ENCODE assay signal across 14 cellular contexts in genomic region chr19:38452430-38453366, GRCh38. TPM values are rescaled to one million over a fixed set of nuclear protein-coding genes. Genes with fewer than 3 reads are reported as not detected.
A peak's percentile ranks its signal among the peaks of the same experiment; 100 is the strongest.
DNase-seq lines count a peak whose midpoint lies in the region; ATAC-seq and TF ChIP-seq lines count a peak whose summit lies in the region.
"Had no signal": no experiment of that assay in that cellular context is flagged by ENCODE, and none has a peak within 500 bp of the region (broad histone marks: within the 10 kb centered on the region; RNA-seq: fewer than 3 reads in every experiment).

No MANE protein-coding gene starts in this region.

- peaks cover 5% of the 10 kb centered on the region for H3K27me3 Mint-ChIP-seq in glutamatergic neuron (ENCODE audit: unreplicated experiment)

- no peak overlapping the region for H3K4me3 Mint-ChIP-seq in glutamatergic neuron (ENCODE audit: unreplicated experiment)

- peaks cover 23% of the 10 kb centered on the region for H3K36me3 Mint-ChIP-seq in glutamatergic neuron (ENCODE audit: unreplicated experiment)

- H3K4me1 Mint-ChIP-seq in glutamatergic neuron (ENCODE audit: low read depth, unreplicated experiment), result no peaks in the 10 kb centered on the region

- ATAC-seq in right cardiac atrium (peak in 1 of 2 donors; percentile 30), GM19455 (IDR thresholded peaks at IDR 0.05; ENCODE audit: unreplicated experiment) (no peak)
- ATAC-seq: left lobe of liver had no signal

- H3K36me3 ChIP-seq in left ventricle myocardium inferior (no peaks in the 10 kb centered on the region), testis (ENCODE audit: low read depth, missing control alignments) (no peaks in the 10 kb centered on the region), adrenal gland (replicated peaks in 1 of 2) (no peaks in the 10 kb centered on the region)
- H3K36me3 ChIP-seq: brain microvascular endothelial cell, esophagus muscularis mucosa had no signal

- H3K27ac ChIP-seq in right cardiac atrium (ENCODE audit: low read length) (no peak overlapping the region), left ventricle myocardium inferior (replicated peaks) (no peak overlapping the region), testis (no peak overlapping the region), adrenal gland (no peak overlapping the region)
- H3K27ac ChIP-seq: brain microvascular endothelial cell, esophagus muscularis mucosa, parathyroid adenoma had no signal

- no peaks in the 10 kb centered on the region for H3K9me3 ChIP-seq in right cardiac atrium (ENCODE audit: control insufficient read depth, low read length)
- no peaks in the 10 kb centered on the region for H3K9me3 ChIP-seq in left ventricle myocardium inferior (replicated peaks)
- no peaks in the 10 kb centered on the region for H3K9me3 ChIP-seq in testis
- H3K9me3 ChIP-seq in adrenal gland (replicated peaks in 1 of 3), result no peaks in the 10 kb centered on the region
- H3K9me3 ChIP-seq: esophagus muscularis mucosa had no signal

- H3K27ac Mint-ChIP-seq in glutamatergic neuron (ENCODE audit: unreplicated experiment), result no peak overlapping the region

- TF ChIP-seq POLR2A in testis (IDR thresholded peaks at IDR 0.05) (no peak), adrenal gland (IDR thresholded peaks at IDR 0.05) (no peak)

- no peak for TF ChIP-seq CTCF in left ventricle myocardium inferior (IDR thresholded peaks at IDR 0.05; ENCODE audit: borderline replicate concordance)
- TF ChIP-seq CTCF in glutamatergic neuron (IDR thresholded peaks at IDR 0.05; ENCODE audit: partially characterized antibody, unreplicated experiment), result no peak
- no peak for TF ChIP-seq CTCF in testis (IDR thresholded peaks at IDR 0.05)
- TF ChIP-seq CTCF in adrenal gland (IDR thresholded peaks at IDR 0.05), result no peak

- H3K9me3 Mint-ChIP-seq in glutamatergic neuron (ENCODE audit: unreplicated experiment), result peaks cover 5% of the 10 kb centered on the region

- intact Hi-C loops in right cardiac atrium (cut with DNase I), result no loop called here
- intact Hi-C loops in left ventricle myocardium inferior (cut with micrococcal nuclease), result no loop called here
- intact Hi-C loops in testis (cut with DNase I; ENCODE audit: low total_unique reads), result no loop called here
- intact Hi-C loops in adrenal gland (cut with DNase I), result no loop called here

- 62% methylated on average over 45 of the region's 45 CpGs for WGBS in right cardiac atrium
- WGBS in testis, 2 donors, result 54 to 63% methylated on average over 41 to 45 of the region's 45 CpGs
- WGBS in adrenal gland, 4 donors, result 65 to 79% (median 70%) methylated on average over 22 to 45 of the region's 45 CpGs

- H3K4me3 ChIP-seq in right cardiac atrium (ENCODE audit: low read length) (no peak overlapping the region), left ventricle myocardium inferior (no peak overlapping the region), testis (peak overlapping the region; percentile 3 to 34), adrenal gland (no peak overlapping the region)
- H3K4me3 ChIP-seq: esophagus muscularis mucosa had no signal

- DNase-seq in right cardiac atrium (peak; percentile 24 to 72 (median 58)), left ventricle myocardium inferior (no peak), NCI-H69 (lab: John Stamatoyannopoulos, UW) (peak; percentile 34), glutamatergic neuron (peak; percentile 57), testis (peak; percentile 91), GF-D8 (lab: John Stamatoyannopoulos, UW) (no peak), adrenal gland (no peak)
- DNase-seq: brain microvascular endothelial cell, NCI-H1105 treated with DMSO at 0.1 percent for 48 hours had no signal

- H3K4me1 ChIP-seq in right cardiac atrium (ENCODE audit: control insufficient read depth, insufficient read depth, low read length) (no peaks in the 10 kb centered on the region), left ventricle myocardium inferior (no peaks in the 10 kb centered on the region), testis (no peaks in the 10 kb centered on the region), adrenal gland (replicated peaks in 1 of 2) (no peaks in the 10 kb centered on the region)
- H3K4me1 ChIP-seq: esophagus muscularis mucosa, parathyroid adenoma had no signal

- H3K27me3 ChIP-seq in right cardiac atrium (ENCODE audit: control insufficient read depth, insufficient read depth), result no peaks in the 10 kb centered on the region
- H3K27me3 ChIP-seq in left ventricle myocardium inferior (ENCODE audit: low read depth), result peaks cover 7% of the 10 kb centered on the region
- no peaks in the 10 kb centered on the region for H3K27me3 ChIP-seq in testis
- H3K27me3 ChIP-seq in adrenal gland, result no peaks in the 10 kb centered on the region
- H3K27me3 ChIP-seq: brain microvascular endothelial cell had no signal

RNA-seq across cellular contexts. Expression of gene RYR1, which starts 19.2 kb away (rescaled TPM):
- total RNA-seq in right cardiac atrium (1 to 10 TPM in 3 of 4 donors, under 1 TPM in 1; 0.80 to 1.6 (median 1.2) TPM), left ventricle myocardium inferior (0.74 TPM), glutamatergic neuron (ENCODE audit: unreplicated experiment) (117 TPM), testis (10 to 100 TPM; 11.8 to 15.6 TPM), adrenal gland (1 to 10 TPM in 7 of 8 donors, under 1 TPM in 1; 0.90 to 10.0 (median 3.4) TPM)
- polyA plus RNA-seq in right cardiac atrium (1.1 TPM), testis (ENCODE audit: insufficient read depth, low read depth, low replicate concordance) (26.1 TPM), adrenal gland (1 to 10 TPM; 1.2 to 7.2 (median 2.0) TPM)
- total RNA-seq: H4 had no signal

RNA-seq across cellular contexts. Expression of gene RASGRP4, which starts 26.7 kb away (rescaled TPM):
- 1 to 10 TPM; 1.3 to 3.2 (median 1.8) TPM for total RNA-seq in right cardiac atrium
- polyA plus RNA-seq in right cardiac atrium, result 0.81 TPM
- 1.5 TPM for total RNA-seq in left ventricle myocardium inferior
- total RNA-seq in glutamatergic neuron (ENCODE audit: unreplicated experiment), result not detected
- 1 to 10 TPM in 1 of 2 donors, under 1 TPM in 1; 0.71 to 1.3 TPM for total RNA-seq in testis
- 1.5 TPM for polyA plus RNA-seq in testis (ENCODE audit: insufficient read depth, low read depth, low replicate concordance)
- total RNA-seq in adrenal gland, result 1 to 10 TPM; 2.9 to 10.0 (median 4.4) TPM
- 1 to 10 TPM; 1.3 to 4.5 (median 2.7) TPM for polyA plus RNA-seq in adrenal gland

RNA-seq across cellular contexts. Expression of gene FAM98C, which starts 49.8 kb away (rescaled TPM):
- total RNA-seq in right cardiac atrium (10 to 100 TPM; 10.4 to 16.7 (median 13.6) TPM), left ventricle myocardium inferior (11.5 TPM), glutamatergic neuron (ENCODE audit: unreplicated experiment) (5.8 TPM), testis (10 to 100 TPM; 13.0 to 14.1 TPM), adrenal gland (10 to 100 TPM; 13.4 to 33.5 (median 17.0) TPM)
- polyA plus RNA-seq in right cardiac atrium (10.3 TPM), testis (ENCODE audit: insufficient read depth, low read depth, low replicate concordance) (17.7 TPM), adrenal gland (10 to 100 TPM in 2 of 3 donors, 1 to 10 TPM in 1; 5.3 to 25.7 (median 20.8) TPM)

Comparison
In these comparisons a context has a peak if more than half of its experiments do, and no peak if none do; other contexts are left out.
1. DNase-seq: peak in right cardiac atrium (3 of 3), NCI-H69 (single experiment), glutamatergic neuron (single experiment) and testis (single experiment); none in left ventricle myocardium inferior (single experiment), GF-D8 (single experiment) and adrenal gland (0 of 7).
2. H3K4me3 ChIP-seq: peak in testis (2 of 2); none in right cardiac atrium (single experiment), left ventricle myocardium inferior (single experiment) and adrenal gland (0 of 4).